In genomic region chr19:45443462-45444317, GRCh38 we compare ENCODE assay signal across 8 cellular contexts. TPM values are rescaled to one million over a fixed set of nuclear protein-coding genes. Genes with fewer than 3 reads are reported as not detected.
DNase-seq lines count a peak whose midpoint lies in the region; ATAC-seq, FAIRE-seq and TF ChIP-seq lines count a peak whose summit lies in the region.

No MANE protein-coding gene starts in this region.

- no peaks in the 10 kb centered on the region for H3K27me3 ChIP-seq in OCI-LY3 (ENCODE audit: low read depth, low read length)

- no peaks in the 10 kb centered on the region for H4K20me1 ChIP-seq in OCI-LY3 (ENCODE audit: insufficient read depth, low read length)

- H3K36me3 ChIP-seq in OCI-LY3 (replicated peaks; ENCODE audit: low read depth, low read length), result no peaks in the 10 kb centered on the region

- H3K27ac ChIP-seq in OCI-LY3 (ENCODE audit: low read length), result no peak overlapping the region

- DNase-seq in CMK (ENCODE audit: low read depth) (peak; percentile 75), HFF-Myc (ENCODE audit: extremely low read depth, low read depth) (no peak), frontal cortex (ENCODE audit: low spot score in 2 of 2) (peak; percentile 89 to 97), nephron progenitor cell (peak; percentile 98), type B pancreatic cell (ENCODE audit: extremely low spot score, unreplicated experiment) (peak; percentile 85)
- DNase-seq in activated naive CD4-positive, alpha-beta T cell treated with anti-CD3 and anti-CD28 coated beads, Interleukin-2, amount 50 U/mL, for 72 hours (ENCODE audit: low spot score in 2 of 2), result peak; percentile 52 to 87

- peaks cover 22% of the 10 kb centered on the region for H3K4me1 ChIP-seq in OCI-LY3 (ENCODE audit: low read length)

- H3K27me3 Mint-ChIP-seq in nephron progenitor cell (ENCODE audit: low read depth, poor library complexity), result peaks cover 3% of the 10 kb centered on the region
- no peaks in the 10 kb centered on the region for H3K27me3 Mint-ChIP-seq in type B pancreatic cell

- H3K4me3 Mint-ChIP-seq in nephron progenitor cell, result peak overlapping the region; percentile 92
- peak overlapping the region; percentile 91 for H3K4me3 Mint-ChIP-seq in type B pancreatic cell

- TF ChIP-seq CTCF in HFF-Myc (IDR thresholded peaks at IDR 0.05; ENCODE audit: low read depth, low read length, missing control alignments) (no peak), OCI-LY3 (IDR thresholded peaks at IDR 0.05; ENCODE audit: low read depth, low read length) (no peak), nephron progenitor cell (IDR thresholded peaks at IDR 0.05) (no peak), type B pancreatic cell (conservative IDR thresholded peaks at IDR 0.05) (no peak)

- no peaks in the 10 kb centered on the region for H3K79me2 ChIP-seq in OCI-LY3 (ENCODE audit: low read length)

- no peaks in the 10 kb centered on the region for H3K36me3 Mint-ChIP-seq in activated naive CD4-positive, alpha-beta T cell treated with anti-CD3 and anti-CD28 coated beads, Interleukin-2, amount 50 U/mL, for 72 hours
- H3K36me3 Mint-ChIP-seq in nephron progenitor cell (ENCODE audit: low read depth), result no peaks in the 10 kb centered on the region
- H3K36me3 Mint-ChIP-seq in type B pancreatic cell, result no peaks in the 10 kb centered on the region

- H3K9me3 Mint-ChIP-seq in activated naive CD4-positive, alpha-beta T cell treated with anti-CD3 and anti-CD28 coated beads, Interleukin-2, amount 50 U/mL, for 72 hours, result no peaks in the 10 kb centered on the region
- H3K9me3 Mint-ChIP-seq in nephron progenitor cell (no peaks in the 10 kb centered on the region), type B pancreatic cell (no peaks in the 10 kb centered on the region)

- H3K4me2 ChIP-seq in OCI-LY3 (ENCODE audit: low read length), result peak overlapping the region; percentile 85

- H3K4me3 ChIP-seq in HFF-Myc (replicated peaks; ENCODE audit: low read depth, low read length), result peak overlapping the region; percentile 45
- peak overlapping the region; percentile 88 for H3K4me3 ChIP-seq in OCI-LY3 (ENCODE audit: low read length)

- H3K9me3 ChIP-seq in OCI-LY3 (ENCODE audit: insufficient read depth, low read length), result no peaks in the 10 kb centered on the region

- H3K4me1 Mint-ChIP-seq in nephron progenitor cell (peaks cover 57% of the 10 kb centered on the region), type B pancreatic cell (ENCODE audit: unreplicated experiment) (peaks cover 30% of the 10 kb centered on the region)

- FAIRE-seq in frontal cortex (lab: Jason Lieb, UNC), result no peak

- H3K9ac ChIP-seq in OCI-LY3 (ENCODE audit: low read length), result peak overlapping the region; percentile 70

- peak overlapping the region; percentile 94 to 95 for H3K27ac Mint-ChIP-seq in activated naive CD4-positive, alpha-beta T cell treated with anti-CD3 and anti-CD28 coated beads, Interleukin-2, amount 50 U/mL, for 72 hours
- H3K27ac Mint-ChIP-seq in nephron progenitor cell, result peak overlapping the region; percentile 100
- peak overlapping the region; percentile 96 for H3K27ac Mint-ChIP-seq in type B pancreatic cell

- H2AFZ ChIP-seq in OCI-LY3 (ENCODE audit: low read depth, low read length), result peak overlapping the region; percentile 41; the same call in 1 of the 2 replicates

- ATAC-seq in activated naive CD4-positive, alpha-beta T cell treated with anti-CD3 and anti-CD28 coated beads, Interleukin-2, amount 50 U/mL, for 72 hours, result peak; percentile 21 to 72
- no peak for ATAC-seq in GM21723 (IDR thresholded peaks at IDR 0.05; ENCODE audit: unreplicated experiment)

RNA-seq across cellular contexts. Expression of gene ERCC1, which starts 20.0 kb away (rescaled TPM):
- total RNA-seq in activated naive CD4-positive, alpha-beta T cell treated with anti-CD3 and anti-CD28 coated beads, Interleukin-2, amount 50 U/mL, for 72 hours, result 10 to 100 TPM in 1 of 2 donors, 1 to 10 TPM in 1; 9.7 to 60.7 TPM
- total RNA-seq in frontal cortex (55.0 TPM), type B pancreatic cell (ENCODE audit: low replicate concordance) (57.3 and 71.8 TPM in 2 replicates)

RNA-seq across cellular contexts. Expression of gene FOSB, which starts 24.1 kb away (rescaled TPM):
- total RNA-seq in activated naive CD4-positive, alpha-beta T cell treated with anti-CD3 and anti-CD28 coated beads, Interleukin-2, amount 50 U/mL, for 72 hours, result 10 to 100 TPM; 19.9 to 37.6 TPM
- 2.0 TPM for total RNA-seq in frontal cortex
- total RNA-seq in type B pancreatic cell (ENCODE audit: low replicate concordance), result 28.4 and 178 TPM in 2 replicates

RNA-seq across cellular contexts. Expression of gene POLR1G, which starts 37.2 kb away (rescaled TPM):
- total RNA-seq in activated naive CD4-positive, alpha-beta T cell treated with anti-CD3 and anti-CD28 coated beads, Interleukin-2, amount 50 U/mL, for 72 hours, result 10 to 100 TPM in 1 of 2 donors, 1 to 10 TPM in 1; 6.8 to 14.1 TPM
- 3.7 TPM for total RNA-seq in frontal cortex
- 7.2 and 9.5 TPM in 2 replicates for total RNA-seq in type B pancreatic cell (ENCODE audit: low replicate concordance)

RNA-seq across cellular contexts. Expression of gene PPP1R13L, which starts 38.8 kb away (rescaled TPM):
- 10 to 100 TPM; 10.9 to 52.2 TPM for total RNA-seq in activated naive CD4-positive, alpha-beta T cell treated with anti-CD3 and anti-CD28 coated beads, Interleukin-2, amount 50 U/mL, for 72 hours
- total RNA-seq in frontal cortex (under 0.01 TPM), type B pancreatic cell (ENCODE audit: low replicate concordance) (38.6 and 110 TPM in 2 replicates)

RNA-seq across cellular contexts. Expression of gene RTN2, which starts 53.2 kb away (rescaled TPM):
- 1 to 10 TPM; 3.2 to 5.1 TPM for total RNA-seq in activated naive CD4-positive, alpha-beta T cell treated with anti-CD3 and anti-CD28 coated beads, Interleukin-2, amount 50 U/mL, for 72 hours
- total RNA-seq in frontal cortex, result 54.2 TPM
- total RNA-seq in type B pancreatic cell (ENCODE audit: low replicate concordance), result 11.9 and 13.0 TPM in 2 replicates
